In genomic region chr5:56270568-56271392, GRCh38 we compare ENCODE assay signal across 8 cellular contexts. TPM values are rescaled to one million over a fixed set of nuclear protein-coding genes. Genes with fewer than 3 reads are reported as not detected.
DNase-seq lines count a peak whose midpoint lies in the region; ATAC-seq, FAIRE-seq and TF ChIP-seq lines count a peak whose summit lies in the region.

No MANE protein-coding gene starts in this region.

- DNase-seq in A549 (ENCODE audit: low read depth in 1 of 2, low spot score in 1 of 2) (peak; percentile 63 to 83), NCI-H2171 (lab: John Stamatoyannopoulos, UW) (peak; percentile 33), WERI-Rb-1 (peak; percentile 86), T47D (ENCODE audit: low read depth in 1 of 2, low spot score in 1 of 2) (peak; percentile 56 to 94), iris pigment epithelial cell (ENCODE audit: low read depth) (peak; percentile 83)
- peak; percentile 56 to 72 (median 69) for DNase-seq in stimulated activated CD4-positive, alpha-beta T cell treated with anti-CD3 and anti-CD28 coated beads, Interleukin-1b, Interleukin-23, amount 100 ng/mL, for 24 hours (ENCODE audit: low read depth in 4 of 4, low spot score in 1 of 4)

- ATAC-seq in A549 (peak; percentile 97 to 100), GM18517 (IDR thresholded peaks at IDR 0.05; ENCODE audit: unreplicated experiment) (peak; percentile 80), HG03025 (IDR thresholded peaks at IDR 0.05; ENCODE audit: low FRiP score, unreplicated experiment) (peak; percentile 75)

- TF ChIP-seq EP300 in A549 (IDR thresholded peaks at IDR 0.05): no peak

- in situ Hi-C loops in T47D (cut with HindIII; ENCODE audit: low pct_unique_long_range_greater_than_20kb, low sequenced_read_pairs): no loop called here

- no peak for TF ChIP-seq POLR2A in A549 (IDR thresholded peaks at IDR 0.05; ENCODE audit: low read length)

- H3K27me3 ChIP-seq in WERI-Rb-1 (ENCODE audit: insufficient read depth, low read depth, severe bottlenecking): no peaks in the 10 kb centered on the region

- FAIRE-seq in A549 (lab: Jason Lieb, UNC): peak; percentile 95

- POLR2A ChIA-PET in A549 (lab: Yijun Ruan, JAX): interaction anchor here (0.7 kb wide), 1 partner anchor 568 kb away, joined by 4 read pairs; no protein-coding TSS in a partner anchor

- WGBS in A549 (ENCODE audit: missing lambda C conversion rate): 52% methylated on average over 6 of the region's 6 CpGs

- CTCF ChIA-PET in A549 (lab: Yijun Ruan, JAX): interaction anchor here (0.6 to 13.1 kb wide), 75 partner anchors 8 to 1004 kb away, joined by 3 to 340 read pairs (median 4); partner anchors contain the start of gene ANKRD55

- no peaks in the 10 kb centered on the region for H3K36me3 ChIP-seq in WERI-Rb-1

- H3K27ac ChIP-seq in A549 (peak overlapping the region in 1 of 2 experiments; percentile 56; a peak in 4 of 6 replicates), WERI-Rb-1 (no peak overlapping the region)

- TF ChIP-seq RAD21 in A549 (conservative IDR thresholded peaks at IDR 0.05 in 1 of 2, IDR thresholded peaks at IDR 0.05 in 1 of 2): peak; percentile 99

- H3K4me1 ChIP-seq in A549: peaks cover 18% of the 10 kb centered on the region

- peak overlapping the region; percentile 3; the same call in 2 of the 3 replicates for H3K4me2 ChIP-seq in A549

- no peaks in the 10 kb centered on the region for H3K9me3 ChIP-seq in A549
- H3K9me3 ChIP-seq in WERI-Rb-1 (ENCODE audit: severe bottlenecking): no peaks in the 10 kb centered on the region

- TF ChIP-seq CTCF in A549 (IDR thresholded peaks at IDR 0.05) (peak; percentile 96), WERI-Rb-1 (IDR thresholded peaks at IDR 0.05; ENCODE audit: low read depth, low read length) (peak; percentile 99)

- H3K4me3 ChIP-seq in A549 (no peak overlapping the region), WERI-Rb-1 (ENCODE audit: low read depth, low read length) (no peak overlapping the region)

TF ChIP-seq in A549, 52 proteins besides CTCF, POLR2A, EP300 and RAD21:
- TF ChIP-seq SMC3 (IDR thresholded peaks at IDR 0.05) (peak; percentile 99), NPAS2 (CRISPR knock-in tag; IDR thresholded peaks at IDR 0.05; ENCODE audit: borderline replicate concordance) (no peak), KDM1A (IDR thresholded peaks at IDR 0.05; ENCODE audit: low read depth) (no peak), FOSB (CRISPR knock-in tag; IDR thresholded peaks at IDR 0.05) (no peak), BHLHE40 (IDR thresholded peaks at IDR 0.05; ENCODE audit: low read depth, low read length) (no peak)
TF ChIP-seq in A549: peak in this region for 1.

RNA-seq across cellular contexts. Expression of gene ANKRD55, which starts 37.6 kb away (rescaled TPM):
- polyA plus RNA-seq in A549 (2011; rRNA removed) (0.26 and 0.30 TPM in 2 replicates), A549 (2017; fragmentation: RNase III; extraction: RNeasy Plus Mini Kit Qiagen cat#74134 plus additional on column Dnase treatment) (0.05 to 0.12 TPM (median 0.10 TPM) in 3 replicates)
- 0.05 TPM in 2 replicates for polyA plus RNA-seq in A549 (2012; cell fraction: cytosol; rRNA removed)
- polyA plus RNA-seq in A549 (2012; cell fraction: nucleus; rRNA removed): 0.07 TPM in 1 of 2 replicates, not detected in the other
- polyA minus RNA-seq in A549 (2011; rRNA and poly(A)+ RNA removed): 0.49 TPM in 1 of 2 replicates, not detected in the other

Comparison
In these comparisons a context has a peak if more than half of its experiments do, and no peak if none do; other contexts are left out.
1. DNase-seq: peak in every context shown above with its lines; median percentile 86 in WERI-Rb-1; 83 in iris pigment epithelial cell; 75 in T47D; 73 in A549; 69 in stimulated activated CD4-positive, alpha-beta T cell treated with anti-CD3 and anti-CD28 coated beads, Interleukin-1b, Interleukin-23, amount 100 ng/mL, for 24 hours; 33 in NCI-H2171.